ENCODE assay signal across 1 cellular context in the genomic region with DNA sequence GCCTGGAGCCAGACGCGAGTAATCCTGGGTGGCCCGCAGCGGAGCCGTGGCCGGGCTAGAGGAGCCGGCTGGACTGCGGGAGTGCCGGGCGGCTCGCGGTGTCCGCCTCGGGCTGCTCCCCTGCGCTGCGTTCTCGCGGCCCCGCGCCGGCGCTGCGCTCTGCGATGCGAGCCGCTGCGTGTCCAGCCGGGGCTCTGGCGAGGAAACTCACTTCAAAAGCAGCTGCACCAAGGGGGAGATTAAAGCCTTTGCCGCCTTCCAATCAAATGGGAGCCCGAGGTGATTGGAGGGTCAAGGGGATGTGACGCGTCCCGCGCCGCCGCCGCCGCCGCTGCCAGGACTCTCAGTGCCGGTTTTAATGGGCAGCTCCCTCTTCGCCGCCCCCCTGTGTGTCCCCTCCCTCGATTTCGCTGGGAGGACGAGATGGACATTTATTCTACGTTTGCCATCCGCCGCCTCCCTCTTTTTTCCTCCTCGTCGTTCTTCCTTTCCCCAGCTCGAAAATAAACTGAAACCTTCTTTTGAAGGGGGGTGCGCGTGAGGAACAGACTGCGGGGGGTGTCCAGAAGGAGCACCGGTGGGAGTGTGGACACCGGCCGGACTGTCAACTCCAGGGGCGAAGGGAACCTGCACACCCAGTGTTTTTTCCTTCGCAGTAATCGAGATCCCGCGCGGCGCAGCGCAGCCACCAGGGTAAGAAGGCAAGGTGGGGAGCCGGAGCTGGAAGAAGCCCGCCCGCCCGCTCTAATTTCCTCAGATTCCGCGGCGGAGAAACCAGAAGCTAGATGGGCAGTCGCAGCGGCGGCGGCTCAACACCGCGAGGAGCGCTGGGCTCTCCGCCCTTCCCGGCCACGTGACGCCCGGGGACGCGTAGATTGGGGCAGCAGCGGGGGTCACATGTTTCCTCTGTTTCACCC.
TF ChIP-seq lines count a peak whose summit lies in the region.

A gene with protein sequence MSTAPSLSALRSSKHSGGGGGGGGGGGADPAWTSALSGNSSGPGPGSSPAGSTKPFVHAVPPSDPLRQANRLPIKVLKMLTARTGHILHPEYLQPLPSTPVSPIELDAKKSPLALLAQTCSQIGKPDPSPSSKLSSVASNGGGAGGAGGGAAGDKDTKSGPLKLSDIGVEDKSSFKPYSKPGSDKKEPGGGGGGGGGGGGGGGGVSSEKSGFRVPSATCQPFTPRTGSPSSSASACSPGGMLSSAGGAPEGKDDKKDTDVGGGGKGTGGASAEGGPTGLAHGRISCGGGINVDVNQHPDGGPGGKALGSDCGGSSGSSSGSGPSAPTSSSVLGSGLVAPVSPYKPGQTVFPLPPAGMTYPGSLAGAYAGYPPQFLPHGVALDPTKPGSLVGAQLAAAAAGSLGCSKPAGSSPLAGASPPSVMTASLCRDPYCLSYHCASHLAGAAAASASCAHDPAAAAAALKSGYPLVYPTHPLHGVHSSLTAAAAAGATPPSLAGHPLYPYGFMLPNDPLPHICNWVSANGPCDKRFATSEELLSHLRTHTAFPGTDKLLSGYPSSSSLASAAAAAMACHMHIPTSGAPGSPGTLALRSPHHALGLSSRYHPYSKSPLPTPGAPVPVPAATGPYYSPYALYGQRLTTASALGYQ (minus strand): TSS at position 196 of the 917 bp plus-strand sequence. CDS start 345 bp downstream, outside the sequence.

TF ChIP-seq in HepG2, 621 proteins besides CTCF, POLR2A, EP300 and RAD21 (continued from another document and continues in another):
- 0 out of 2 replicates have a peak, but pooled peaks have one; percentile 61 for TF ChIP-seq ELF4 (CRISPR knock-in tag; IDR thresholded peaks at IDR 0.05; ENCODE audit: borderline replicate concordance)
- TF ChIP-seq, protein P1, sequence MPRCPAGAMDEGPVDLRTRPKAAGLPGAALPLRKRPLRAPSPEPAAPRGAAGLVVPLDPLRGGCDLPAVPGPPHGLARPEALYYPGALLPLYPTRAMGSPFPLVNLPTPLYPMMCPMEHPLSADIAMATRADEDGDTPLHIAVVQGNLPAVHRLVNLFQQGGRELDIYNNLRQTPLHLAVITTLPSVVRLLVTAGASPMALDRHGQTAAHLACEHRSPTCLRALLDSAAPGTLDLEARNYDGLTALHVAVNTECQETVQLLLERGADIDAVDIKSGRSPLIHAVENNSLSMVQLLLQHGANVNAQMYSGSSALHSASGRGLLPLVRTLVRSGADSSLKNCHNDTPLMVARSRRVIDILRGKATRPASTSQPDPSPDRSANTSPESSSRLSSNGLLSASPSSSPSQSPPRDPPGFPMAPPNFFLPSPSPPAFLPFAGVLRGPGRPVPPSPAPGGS (CRISPR knock-in tag; IDR thresholded peaks at IDR 0.05): 0 out of 2 replicates have a peak, but pooled peaks have one; percentile 18
- TF ChIP-seq PHF8 (CRISPR knock-in tag; IDR thresholded peaks at IDR 0.05): peak; percentile 27; the same call in 1 of the 2 replicates
- TF ChIP-seq ASH2L (IDR thresholded peaks at IDR 0.05; ENCODE audit: insufficient read length, low read depth, low read length): peak; percentile 82
- TF ChIP-seq ZSCAN21 (CRISPR knock-in tag; IDR thresholded peaks at IDR 0.05; ENCODE audit: borderline replicate concordance): peak; percentile 83; the same call in 1 of the 2 replicates
- TF ChIP-seq, protein P2, sequence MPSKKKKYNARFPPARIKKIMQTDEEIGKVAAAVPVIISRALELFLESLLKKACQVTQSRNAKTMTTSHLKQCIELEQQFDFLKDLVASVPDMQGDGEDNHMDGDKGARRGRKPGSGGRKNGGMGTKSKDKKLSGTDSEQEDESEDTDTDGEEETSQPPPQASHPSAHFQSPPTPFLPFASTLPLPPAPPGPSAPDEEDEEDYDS (CRISPR knock-in tag; IDR thresholded peaks at IDR 0.05): peak; percentile 96
- TF ChIP-seq ZNF331 (CRISPR knock-in tag; IDR thresholded peaks at IDR 0.05): peak; percentile 53
- peak; percentile 73; the same call in 1 of the 2 replicates for TF ChIP-seq ZNF598 (CRISPR knock-in tag; IDR thresholded peaks at IDR 0.05; ENCODE audit: borderline replicate concordance)
- peak; percentile 41; the same call in 1 of the 2 replicates for TF ChIP-seq NR2F2 (IDR thresholded peaks at IDR 0.05; ENCODE audit: borderline replicate concordance, low read depth)
- no peak for TF ChIP-seq ZNF354B (CRISPR knock-in tag; IDR thresholded peaks at IDR 0.05)
- TF ChIP-seq, protein P3, sequence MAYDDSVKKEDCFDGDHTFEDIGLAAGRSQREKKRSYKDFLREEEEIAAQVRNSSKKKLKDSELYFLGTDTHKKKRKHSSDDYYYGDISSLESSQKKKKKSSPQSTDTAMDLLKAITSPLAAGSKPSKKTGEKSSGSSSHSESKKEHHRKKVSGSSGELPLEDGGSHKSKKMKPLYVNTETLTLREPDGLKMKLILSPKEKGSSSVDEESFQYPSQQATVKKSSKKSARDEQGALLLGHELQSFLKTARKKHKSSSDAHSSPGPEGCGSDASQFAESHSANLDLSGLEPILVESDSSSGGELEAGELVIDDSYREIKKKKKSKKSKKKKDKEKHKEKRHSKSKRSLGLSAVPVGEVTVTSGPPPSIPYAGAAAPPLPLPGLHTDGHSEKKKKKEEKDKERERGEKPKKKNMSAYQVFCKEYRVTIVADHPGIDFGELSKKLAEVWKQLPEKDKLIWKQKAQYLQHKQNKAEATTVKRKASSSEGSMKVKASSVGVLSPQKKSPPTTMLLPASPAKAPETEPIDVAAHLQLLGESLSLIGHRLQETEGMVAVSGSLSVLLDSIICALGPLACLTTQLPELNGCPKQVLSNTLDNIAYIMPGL (CRISPR knock-in tag; IDR thresholded peaks at IDR 0.05; ENCODE audit: borderline replicate concordance in 1 of 2, low read depth in 1 of 2): no peak; a peak in 2 of 4 replicates
- 0 out of 2 replicates have a peak, but pooled peaks have one; percentile 11 for TF ChIP-seq ZBTB38 (CRISPR knock-in tag; IDR thresholded peaks at IDR 0.05)
- TF ChIP-seq, protein P4, sequence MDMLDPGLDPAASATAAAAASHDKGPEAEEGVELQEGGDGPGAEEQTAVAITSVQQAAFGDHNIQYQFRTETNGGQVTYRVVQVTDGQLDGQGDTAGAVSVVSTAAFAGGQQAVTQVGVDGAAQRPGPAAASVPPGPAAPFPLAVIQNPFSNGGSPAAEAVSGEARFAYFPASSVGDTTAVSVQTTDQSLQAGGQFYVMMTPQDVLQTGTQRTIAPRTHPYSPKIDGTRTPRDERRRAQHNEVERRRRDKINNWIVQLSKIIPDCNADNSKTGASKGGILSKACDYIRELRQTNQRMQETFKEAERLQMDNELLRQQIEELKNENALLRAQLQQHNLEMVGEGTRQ (IDR thresholded peaks at IDR 0.05; ENCODE audit: low read depth, low read length): peak; percentile 97
- TF ChIP-seq, protein P4 (CRISPR knock-in tag; IDR thresholded peaks at IDR 0.05; ENCODE audit: borderline replicate concordance): peak; percentile 97; the same call in 1 of the 2 replicates
- TF ChIP-seq TP53 (CRISPR knock-in tag; conservative IDR thresholded peaks at IDR 0.05): 0 out of 2 replicates have a peak, but pooled peaks have one; percentile 21
- TF ChIP-seq ONECUT2 (CRISPR knock-in tag; IDR thresholded peaks at IDR 0.05): 0 out of 2 replicates have a peak, but pooled peaks have one; percentile 47
- TF ChIP-seq, protein P5, sequence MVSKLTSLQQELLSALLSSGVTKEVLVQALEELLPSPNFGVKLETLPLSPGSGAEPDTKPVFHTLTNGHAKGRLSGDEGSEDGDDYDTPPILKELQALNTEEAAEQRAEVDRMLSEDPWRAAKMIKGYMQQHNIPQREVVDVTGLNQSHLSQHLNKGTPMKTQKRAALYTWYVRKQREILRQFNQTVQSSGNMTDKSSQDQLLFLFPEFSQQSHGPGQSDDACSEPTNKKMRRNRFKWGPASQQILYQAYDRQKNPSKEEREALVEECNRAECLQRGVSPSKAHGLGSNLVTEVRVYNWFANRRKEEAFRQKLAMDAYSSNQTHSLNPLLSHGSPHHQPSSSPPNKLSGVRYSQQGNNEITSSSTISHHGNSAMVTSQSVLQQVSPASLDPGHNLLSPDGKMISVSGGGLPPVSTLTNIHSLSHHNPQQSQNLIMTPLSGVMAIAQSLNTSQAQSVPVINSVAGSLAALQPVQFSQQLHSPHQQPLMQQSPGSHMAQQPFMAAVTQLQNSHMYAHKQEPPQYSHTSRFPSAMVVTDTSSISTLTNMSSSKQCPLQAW (CRISPR knock-in tag; IDR thresholded peaks at IDR 0.05): peak; percentile 58
- peak; percentile 91 for TF ChIP-seq ZNF501 (CRISPR knock-in tag; IDR thresholded peaks at IDR 0.05)
- TF ChIP-seq FOXP1 (IDR thresholded peaks at IDR 0.05): no peak
- TF ChIP-seq FOXP1 (CRISPR knock-in tag; IDR thresholded peaks at IDR 0.05): 0 out of 2 replicates have a peak, but pooled peaks have one; percentile 14
- 0 out of 2 replicates have a peak, but pooled peaks have one; percentile 25 for TF ChIP-seq ZNF264 (CRISPR knock-in tag; IDR thresholded peaks at IDR 0.05)
- TF ChIP-seq, protein P6, sequence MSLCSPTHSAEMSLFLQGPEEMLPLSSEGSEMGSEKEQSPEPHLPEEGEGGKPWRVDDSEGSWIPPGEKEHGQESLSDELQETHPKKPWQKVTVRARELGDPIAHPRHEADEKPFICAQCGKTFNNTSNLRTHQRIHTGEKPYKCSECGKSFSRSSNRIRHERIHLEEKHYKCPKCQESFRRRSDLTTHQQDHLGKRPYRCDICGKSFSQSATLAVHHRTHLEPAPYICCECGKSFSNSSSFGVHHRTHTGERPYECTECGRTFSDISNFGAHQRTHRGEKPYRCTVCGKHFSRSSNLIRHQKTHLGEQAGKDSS (CRISPR knock-in tag; IDR thresholded peaks at IDR 0.05; ENCODE audit: borderline replicate concordance, low read depth): 0 out of 2 replicates have a peak, but pooled peaks have one; percentile 5
- no peak for TF ChIP-seq NONO (IDR thresholded peaks at IDR 0.05)
- TF ChIP-seq NONO (CRISPR knock-in tag; conservative IDR thresholded peaks at IDR 0.05): peak; percentile 76
- peak; percentile 81; the same call in 1 of the 2 replicates for TF ChIP-seq KMT2A (CRISPR knock-in tag; IDR thresholded peaks at IDR 0.05)
- peak; percentile 55; the same call in 1 of the 2 replicates for TF ChIP-seq MYC (CRISPR knock-in tag; IDR thresholded peaks at IDR 0.05; ENCODE audit: borderline replicate concordance)
- TF ChIP-seq SP1 (IDR thresholded peaks at IDR 0.05): no peak
- peak; percentile 59; the same call in 1 of the 2 replicates for TF ChIP-seq SP1 (CRISPR knock-in tag; IDR thresholded peaks at IDR 0.05)
- peak; percentile 15; the same call in 1 of the 2 replicates for TF ChIP-seq HCFC1 (IDR thresholded peaks at IDR 0.05; ENCODE audit: low read depth, low read length)
- no peak for TF ChIP-seq ZNF839 (CRISPR knock-in tag; IDR thresholded peaks at IDR 0.05; ENCODE audit: borderline replicate concordance)
- no peak for TF ChIP-seq ZNF232 (CRISPR knock-in tag; IDR thresholded peaks at IDR 0.05; ENCODE audit: borderline replicate concordance)
- TF ChIP-seq PAF1 (CRISPR knock-in tag; IDR thresholded peaks at IDR 0.05): no peak
- TF ChIP-seq TBX3 (IDR thresholded peaks at IDR 0.05; ENCODE audit: borderline replicate concordance): 0 out of 2 replicates have a peak, but pooled peaks have one; percentile 10
- TF ChIP-seq NFIC (IDR thresholded peaks at IDR 0.05; ENCODE audit: low read length): peak; percentile 52; the same call in 1 of the 2 replicates
- TF ChIP-seq, protein P7, sequence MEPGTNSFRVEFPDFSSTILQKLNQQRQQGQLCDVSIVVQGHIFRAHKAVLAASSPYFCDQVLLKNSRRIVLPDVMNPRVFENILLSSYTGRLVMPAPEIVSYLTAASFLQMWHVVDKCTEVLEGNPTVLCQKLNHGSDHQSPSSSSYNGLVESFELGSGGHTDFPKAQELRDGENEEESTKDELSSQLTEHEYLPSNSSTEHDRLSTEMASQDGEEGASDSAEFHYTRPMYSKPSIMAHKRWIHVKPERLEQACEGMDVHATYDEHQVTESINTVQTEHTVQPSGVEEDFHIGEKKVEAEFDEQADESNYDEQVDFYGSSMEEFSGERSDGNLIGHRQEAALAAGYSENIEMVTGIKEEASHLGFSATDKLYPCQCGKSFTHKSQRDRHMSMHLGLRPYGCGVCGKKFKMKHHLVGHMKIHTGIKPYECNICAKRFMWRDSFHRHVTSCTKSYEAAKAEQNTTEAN (CRISPR knock-in tag; conservative IDR thresholded peaks at IDR 0.05): no peak
- TF ChIP-seq TBL1XR1 (IDR thresholded peaks at IDR 0.05; ENCODE audit: borderline replicate concordance, low read length, partially characterized antibody): peak; percentile 25
- no peak for TF ChIP-seq ZSCAN30 (CRISPR knock-in tag; IDR thresholded peaks at IDR 0.05)
- TF ChIP-seq CREB1 (IDR thresholded peaks at IDR 0.05): peak; percentile 83
- TF ChIP-seq CREB1 (CRISPR knock-in tag; IDR thresholded peaks at IDR 0.05): peak; percentile 90
- TF ChIP-seq NCOA5 (CRISPR knock-in tag; IDR thresholded peaks at IDR 0.05): no peak
- peak; percentile 70 for TF ChIP-seq SP4 (CRISPR knock-in tag; IDR thresholded peaks at IDR 0.05)
- TF ChIP-seq, protein P8, sequence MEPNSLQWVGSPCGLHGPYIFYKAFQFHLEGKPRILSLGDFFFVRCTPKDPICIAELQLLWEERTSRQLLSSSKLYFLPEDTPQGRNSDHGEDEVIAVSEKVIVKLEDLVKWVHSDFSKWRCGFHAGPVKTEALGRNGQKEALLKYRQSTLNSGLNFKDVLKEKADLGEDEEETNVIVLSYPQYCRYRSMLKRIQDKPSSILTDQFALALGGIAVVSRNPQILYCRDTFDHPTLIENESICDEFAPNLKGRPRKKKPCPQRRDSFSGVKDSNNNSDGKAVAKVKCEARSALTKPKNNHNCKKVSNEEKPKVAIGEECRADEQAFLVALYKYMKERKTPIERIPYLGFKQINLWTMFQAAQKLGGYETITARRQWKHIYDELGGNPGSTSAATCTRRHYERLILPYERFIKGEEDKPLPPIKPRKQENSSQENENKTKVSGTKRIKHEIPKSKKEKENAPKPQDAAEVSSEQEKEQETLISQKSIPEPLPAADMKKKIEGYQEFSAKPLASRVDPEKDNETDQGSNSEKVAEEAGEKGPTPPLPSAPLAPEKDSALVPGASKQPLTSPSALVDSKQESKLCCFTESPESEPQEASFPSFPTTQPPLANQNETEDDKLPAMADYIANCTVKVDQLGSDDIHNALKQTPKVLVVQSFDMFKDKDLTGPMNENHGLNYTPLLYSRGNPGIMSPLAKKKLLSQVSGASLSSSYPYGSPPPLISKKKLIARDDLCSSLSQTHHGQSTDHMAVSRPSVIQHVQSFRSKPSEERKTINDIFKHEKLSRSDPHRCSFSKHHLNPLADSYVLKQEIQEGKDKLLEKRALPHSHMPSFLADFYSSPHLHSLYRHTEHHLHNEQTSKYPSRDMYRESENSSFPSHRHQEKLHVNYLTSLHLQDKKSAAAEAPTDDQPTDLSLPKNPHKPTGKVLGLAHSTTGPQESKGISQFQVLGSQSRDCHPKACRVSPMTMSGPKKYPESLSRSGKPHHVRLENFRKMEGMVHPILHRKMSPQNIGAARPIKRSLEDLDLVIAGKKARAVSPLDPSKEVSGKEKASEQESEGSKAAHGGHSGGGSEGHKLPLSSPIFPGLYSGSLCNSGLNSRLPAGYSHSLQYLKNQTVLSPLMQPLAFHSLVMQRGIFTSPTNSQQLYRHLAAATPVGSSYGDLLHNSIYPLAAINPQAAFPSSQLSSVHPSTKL (CRISPR knock-in tag; IDR thresholded peaks at IDR 0.05): peak; percentile 18; the same call in 1 of the 2 replicates
- TF ChIP-seq CBX1 (IDR thresholded peaks at IDR 0.05; ENCODE audit: low read depth): peak; percentile 42
- TF ChIP-seq ARID2 (CRISPR knock-in tag; IDR thresholded peaks at IDR 0.05; ENCODE audit: borderline replicate concordance): no peak
- peak; percentile 50; the same call in 1 of the 2 replicates for TF ChIP-seq PHF20 (CRISPR knock-in tag; IDR thresholded peaks at IDR 0.05)
- TF ChIP-seq ZNF121 (CRISPR knock-in tag; IDR thresholded peaks at IDR 0.05): no peak
